In genomic region chr14:74982661-74983060, GRCh38 we compare ENCODE assay signal across 15 cellular contexts. TPM values are rescaled to one million over a fixed set of nuclear protein-coding genes. Genes with fewer than 3 reads are reported as not detected.
A peak's percentile ranks its signal among the peaks of the same experiment; 100 is the strongest.
DNase-seq lines count a peak whose midpoint lies in the region; ATAC-seq and TF ChIP-seq lines count a peak whose summit lies in the region.
"Had no signal": no experiment of that assay in that cellular context is flagged by ENCODE, and none has a peak within 500 bp of the region (broad histone marks: within the 10 kb centered on the region; RNA-seq: fewer than 3 reads in every experiment).

No MANE protein-coding gene starts in this region.

- WGBS in stomach, 5 donors: 87 to 96% (median 89%) methylated on average over 4 of the region's 4 CpGs

- H3K27ac ChIP-seq in foreskin keratinocyte: peak overlapping the region; percentile 14
- no peak overlapping the region for H3K27ac ChIP-seq in stomach
- no peak overlapping the region for H3K27ac ChIP-seq in right atrium auricular region

- no peaks in the 10 kb centered on the region for H3K36me3 Mint-ChIP-seq in T-helper 17 cell (ENCODE audit: low read depth)
- no peaks in the 10 kb centered on the region for H3K36me3 Mint-ChIP-seq in progenitor cell of endocrine pancreas (ENCODE audit: insufficient read depth)
- H3K36me3 Mint-ChIP-seq: CD14-positive monocyte had no signal

- TF ChIP-seq CTCF in GM10266 (IDR thresholded peaks at IDR 0.05; ENCODE audit: control insufficient read depth, insufficient read depth, low read depth, missing control alignments) (no peak), foreskin keratinocyte (conservative IDR thresholded peaks at IDR 0.05) (no peak), progenitor cell of endocrine pancreas (IDR thresholded peaks at IDR 0.05; ENCODE audit: unreplicated experiment) (no peak), stomach (IDR thresholded peaks at IDR 0.05) (no peak), right atrium auricular region (IDR thresholded peaks at IDR 0.05) (no peak)

- ATAC-seq in T-helper 17 cell (peak; percentile 49), foreskin keratinocyte (no peak)

- no peaks in the 10 kb centered on the region for H3K9me3 ChIP-seq in T-helper 17 cell (ENCODE audit: control insufficient read depth, low read length, poor library complexity, severe bottlenecking)
- no peaks in the 10 kb centered on the region for H3K9me3 ChIP-seq in stomach
- no peaks in the 10 kb centered on the region for H3K9me3 ChIP-seq in right atrium auricular region

- H3K4me3 Mint-ChIP-seq in T-helper 17 cell (no peak overlapping the region), progenitor cell of endocrine pancreas (ENCODE audit: low read depth) (no peak overlapping the region)
- H3K4me3 Mint-ChIP-seq: CD14-positive monocyte had no signal

- H3K27me3 ChIP-seq in foreskin keratinocyte (no peaks in the 10 kb centered on the region), stomach (no peaks in the 10 kb centered on the region), right atrium auricular region (no peaks in the 10 kb centered on the region)

- H3K4me3 ChIP-seq in stomach (no peak overlapping the region), right atrium auricular region (no peak overlapping the region)

- intact Hi-C loops in stomach (cut with DNase I; ENCODE audit: low total_unique reads): no loop called here

- H3K27ac Mint-ChIP-seq in T-helper 17 cell (peak overlapping the region; percentile 39), progenitor cell of endocrine pancreas (peak overlapping the region; percentile 67)
- H3K27ac Mint-ChIP-seq: CD14-positive monocyte had no signal

- H3K36me3 ChIP-seq in stomach (no peaks in the 10 kb centered on the region), right atrium auricular region (no peaks in the 10 kb centered on the region)

- H3K9me3 Mint-ChIP-seq in progenitor cell of endocrine pancreas (ENCODE audit: low read depth): no peaks in the 10 kb centered on the region
- H3K9me3 Mint-ChIP-seq: CD14-positive monocyte had no signal

- H3K4me1 Mint-ChIP-seq in T-helper 17 cell: peaks cover 2% of the 10 kb centered on the region
- H3K4me1 Mint-ChIP-seq in progenitor cell of endocrine pancreas (ENCODE audit: low read depth): peaks cover 14% of the 10 kb centered on the region
- H3K4me1 Mint-ChIP-seq: CD14-positive monocyte had no signal

- no peak for TF ChIP-seq POLR2A in stomach (IDR thresholded peaks at IDR 0.05)

- DNase-seq in GM10266 (ENCODE audit: extremely low spot score) (peak; percentile 56), T-helper 17 cell (no peak), foreskin keratinocyte (no peak), progenitor cell of endocrine pancreas (ENCODE audit: low spot score, unreplicated experiment) (no peak), putamen (ENCODE audit: low spot score) (no peak), NCI-H510A treated with DMSO at 0.1 percent for 48 hours (lab: John Stamatoyannopoulos, UW) (no peak), stomach (no peak), right atrium auricular region (ENCODE audit: low spot score) (no peak)
- DNase-seq: H7, KG1, NCI-H1092, NCI-H774, SHP77 had no signal

- TF ChIP-seq EP300 in stomach (IDR thresholded peaks at IDR 0.05): no peak

- H3K27me3 Mint-ChIP-seq in T-helper 17 cell: peaks cover 11% of the 10 kb centered on the region
- H3K27me3 Mint-ChIP-seq in progenitor cell of endocrine pancreas: peaks cover 29% of the 10 kb centered on the region

- H3K4me1 ChIP-seq in foreskin keratinocyte (peaks cover 19% of the 10 kb centered on the region), stomach (peaks cover 0 to 9% (median 0%) of the 10 kb centered on the region in 4 donors), right atrium auricular region (peaks cover 0 to 14% of the 10 kb centered on the region in 2 donors)

RNA-seq across cellular contexts. Expression of gene EIF2B2, which starts 20.1 kb away (rescaled TPM):
- total RNA-seq in T-helper 17 cell (10 to 100 TPM; 22.9 to 25.9 TPM), foreskin keratinocyte (57.8 and 65.5 TPM in 2 replicates), progenitor cell of endocrine pancreas (36.1 and 36.7 TPM in 2 replicates), stomach (100 to 1,000 TPM in 1 of 5 donors, 10 to 100 TPM in 3, 1 to 10 TPM in 1; 5.8 to 182 (median 23.7) TPM), right atrium auricular region (10 to 100 TPM; 26.1 to 35.3 TPM)
- polyA plus RNA-seq in foreskin keratinocyte (76.5 and 80.1 TPM in 2 replicates), stomach (10 to 100 TPM; 27.6 to 32.1 (median 29.1) TPM)

RNA-seq across cellular contexts. Expression of gene PGF, which starts 27.3 kb away (rescaled TPM):
- not detected for total RNA-seq in T-helper 17 cell
- total RNA-seq in foreskin keratinocyte: 28.8 and 31.5 TPM in 2 replicates
- polyA plus RNA-seq in foreskin keratinocyte: 29.1 and 31.7 TPM in 2 replicates
- 3.5 and 8.2 TPM in 2 replicates for total RNA-seq in progenitor cell of endocrine pancreas
- 10 to 100 TPM in 1 of 5 donors, 1 to 10 TPM in 3, not detected in 1; 1.8 to 13.3 (median 8.1) TPM for total RNA-seq in stomach
- 1 to 10 TPM; 3.7 to 7.2 (median 4.8) TPM for polyA plus RNA-seq in stomach
- total RNA-seq in right atrium auricular region: 1 to 10 TPM; 3.3 to 7.0 TPM
- polyA plus RNA-seq: CD14-positive monocyte had no signal

RNA-seq across cellular contexts. Expression of gene RPS6KL1, which starts 59.6 kb away (rescaled TPM):
- total RNA-seq in T-helper 17 cell: 1 to 10 TPM; 1.0 to 1.9 TPM
- total RNA-seq in foreskin keratinocyte: 2.8 and 3.1 TPM in 2 replicates
- polyA plus RNA-seq in foreskin keratinocyte: 1.5 and 2.1 TPM in 2 replicates
- total RNA-seq in progenitor cell of endocrine pancreas: 3.5 and 5.4 TPM in 2 replicates
- total RNA-seq in stomach: 1 to 10 TPM in 2 of 5 donors, not detected in 3; 1.3 to 2.0 TPM
- 1 to 10 TPM in 2 of 3 donors, under 1 TPM in 1; 0.92 to 2.5 (median 2.0) TPM for polyA plus RNA-seq in stomach
- 10 to 100 TPM in 1 of 2 donors, 1 to 10 TPM in 1; 7.6 to 10.3 TPM for total RNA-seq in right atrium auricular region
- total RNA-seq: M059J had no signal
- polyA plus RNA-seq: CD14-positive monocyte had no signal
